ENCODE assay signal across 1 cellular context in the genomic region with DNA sequence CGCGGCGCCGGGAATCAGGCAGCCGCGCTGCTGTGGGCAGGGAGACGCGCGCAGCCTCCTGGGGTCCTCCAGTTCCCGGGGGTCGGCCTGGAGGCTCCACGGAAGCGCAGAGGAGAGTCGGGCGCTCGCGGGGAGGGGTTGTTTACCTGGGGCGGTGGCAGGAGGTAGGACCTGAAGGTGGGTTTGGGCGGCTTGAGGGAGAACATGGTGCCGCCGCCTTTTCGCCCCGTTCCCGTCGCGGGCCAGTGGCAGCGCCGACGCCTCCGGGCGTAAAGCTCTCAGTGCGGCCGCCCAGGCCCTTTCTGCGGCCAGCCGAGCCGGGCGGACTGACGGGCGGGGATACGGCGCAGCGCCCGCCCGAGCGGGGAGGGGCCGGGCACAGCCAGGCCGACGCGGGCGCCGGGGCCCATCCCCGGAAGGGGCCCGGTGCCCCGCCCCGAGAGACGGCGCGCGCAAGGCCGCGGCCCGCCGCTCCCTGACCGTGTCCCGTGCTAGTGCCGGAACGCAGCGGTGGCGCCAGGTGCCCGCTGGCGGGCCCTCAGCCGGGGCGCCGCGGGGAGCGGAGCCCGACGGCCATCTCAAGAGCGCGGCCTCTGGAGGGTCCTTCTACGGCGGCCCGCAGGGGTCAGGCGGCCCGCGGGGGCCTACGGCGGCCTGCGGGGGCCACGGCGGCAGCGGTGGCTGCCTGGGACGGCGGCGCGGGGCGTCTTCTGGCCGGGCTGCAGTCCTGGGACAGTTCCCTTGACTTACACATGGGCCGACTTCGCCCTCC.
TF ChIP-seq lines count a peak whose summit lies in the region.

A gene with protein sequence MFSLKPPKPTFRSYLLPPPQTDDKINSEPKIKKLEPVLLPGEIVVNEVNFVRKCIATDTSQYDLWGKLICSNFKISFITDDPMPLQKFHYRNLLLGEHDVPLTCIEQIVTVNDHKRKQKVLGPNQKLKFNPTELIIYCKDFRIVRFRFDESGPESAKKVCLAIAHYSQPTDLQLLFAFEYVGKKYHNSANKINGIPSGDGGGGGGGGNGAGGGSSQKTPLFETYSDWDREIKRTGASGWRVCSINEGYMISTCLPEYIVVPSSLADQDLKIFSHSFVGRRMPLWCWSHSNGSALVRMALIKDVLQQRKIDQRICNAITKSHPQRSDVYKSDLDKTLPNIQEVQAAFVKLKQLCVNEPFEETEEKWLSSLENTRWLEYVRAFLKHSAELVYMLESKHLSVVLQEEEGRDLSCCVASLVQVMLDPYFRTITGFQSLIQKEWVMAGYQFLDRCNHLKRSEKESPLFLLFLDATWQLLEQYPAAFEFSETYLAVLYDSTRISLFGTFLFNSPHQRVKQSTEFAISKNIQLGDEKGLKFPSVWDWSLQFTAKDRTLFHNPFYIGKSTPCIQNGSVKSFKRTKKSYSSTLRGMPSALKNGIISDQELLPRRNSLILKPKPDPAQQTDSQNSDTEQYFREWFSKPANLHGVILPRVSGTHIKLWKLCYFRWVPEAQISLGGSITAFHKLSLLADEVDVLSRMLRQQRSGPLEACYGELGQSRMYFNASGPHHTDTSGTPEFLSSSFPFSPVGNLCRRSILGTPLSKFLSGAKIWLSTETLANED (minus strand): TSS at position 328 of the 772 bp plus-strand sequence. CDS start 122 bp downstream, at position 206.

TF ChIP-seq in K562, 482 proteins besides CTCF, POLR2A, EP300 and RAD21 (continued from another document and continues in another):
- TF ChIP-seq, protein P1, sequence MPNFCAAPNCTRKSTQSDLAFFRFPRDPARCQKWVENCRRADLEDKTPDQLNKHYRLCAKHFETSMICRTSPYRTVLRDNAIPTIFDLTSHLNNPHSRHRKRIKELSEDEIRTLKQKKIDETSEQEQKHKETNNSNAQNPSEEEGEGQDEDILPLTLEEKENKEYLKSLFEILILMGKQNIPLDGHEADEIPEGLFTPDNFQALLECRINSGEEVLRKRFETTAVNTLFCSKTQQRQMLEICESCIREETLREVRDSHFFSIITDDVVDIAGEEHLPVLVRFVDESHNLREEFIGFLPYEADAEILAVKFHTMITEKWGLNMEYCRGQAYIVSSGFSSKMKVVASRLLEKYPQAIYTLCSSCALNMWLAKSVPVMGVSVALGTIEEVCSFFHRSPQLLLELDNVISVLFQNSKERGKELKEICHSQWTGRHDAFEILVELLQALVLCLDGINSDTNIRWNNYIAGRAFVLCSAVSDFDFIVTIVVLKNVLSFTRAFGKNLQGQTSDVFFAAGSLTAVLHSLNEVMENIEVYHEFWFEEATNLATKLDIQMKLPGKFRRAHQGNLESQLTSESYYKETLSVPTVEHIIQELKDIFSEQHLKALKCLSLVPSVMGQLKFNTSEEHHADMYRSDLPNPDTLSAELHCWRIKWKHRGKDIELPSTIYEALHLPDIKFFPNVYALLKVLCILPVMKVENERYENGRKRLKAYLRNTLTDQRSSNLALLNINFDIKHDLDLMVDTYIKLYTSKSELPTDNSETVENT (CRISPR knock-in tag; IDR thresholded peaks at IDR 0.05): no peak
- no peak for TF ChIP-seq SMC3 (conservative IDR thresholded peaks at IDR 0.05; ENCODE audit: insufficient read depth, low read depth, low read length)
- TF ChIP-seq GTF2E2 (tag; IDR thresholded peaks at IDR 0.05): no peak
- TF ChIP-seq, protein P2, sequence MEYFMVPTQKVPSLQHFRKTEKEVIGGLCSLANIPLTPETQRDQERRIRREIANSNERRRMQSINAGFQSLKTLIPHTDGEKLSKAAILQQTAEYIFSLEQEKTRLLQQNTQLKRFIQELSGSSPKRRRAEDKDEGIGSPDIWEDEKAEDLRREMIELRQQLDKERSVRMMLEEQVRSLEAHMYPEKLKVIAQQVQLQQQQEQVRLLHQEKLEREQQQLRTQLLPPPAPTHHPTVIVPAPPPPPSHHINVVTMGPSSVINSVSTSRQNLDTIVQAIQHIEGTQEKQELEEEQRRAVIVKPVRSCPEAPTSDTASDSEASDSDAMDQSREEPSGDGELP (CRISPR knock-in tag; IDR thresholded peaks at IDR 0.05; ENCODE audit: borderline replicate concordance): no peak
- no peak for TF ChIP-seq KDM1A (IDR thresholded peaks at IDR 0.05)
- TF ChIP-seq SREBF2 (CRISPR knock-in tag; IDR thresholded peaks at IDR 0.05): no peak
- TF ChIP-seq, protein P3, sequence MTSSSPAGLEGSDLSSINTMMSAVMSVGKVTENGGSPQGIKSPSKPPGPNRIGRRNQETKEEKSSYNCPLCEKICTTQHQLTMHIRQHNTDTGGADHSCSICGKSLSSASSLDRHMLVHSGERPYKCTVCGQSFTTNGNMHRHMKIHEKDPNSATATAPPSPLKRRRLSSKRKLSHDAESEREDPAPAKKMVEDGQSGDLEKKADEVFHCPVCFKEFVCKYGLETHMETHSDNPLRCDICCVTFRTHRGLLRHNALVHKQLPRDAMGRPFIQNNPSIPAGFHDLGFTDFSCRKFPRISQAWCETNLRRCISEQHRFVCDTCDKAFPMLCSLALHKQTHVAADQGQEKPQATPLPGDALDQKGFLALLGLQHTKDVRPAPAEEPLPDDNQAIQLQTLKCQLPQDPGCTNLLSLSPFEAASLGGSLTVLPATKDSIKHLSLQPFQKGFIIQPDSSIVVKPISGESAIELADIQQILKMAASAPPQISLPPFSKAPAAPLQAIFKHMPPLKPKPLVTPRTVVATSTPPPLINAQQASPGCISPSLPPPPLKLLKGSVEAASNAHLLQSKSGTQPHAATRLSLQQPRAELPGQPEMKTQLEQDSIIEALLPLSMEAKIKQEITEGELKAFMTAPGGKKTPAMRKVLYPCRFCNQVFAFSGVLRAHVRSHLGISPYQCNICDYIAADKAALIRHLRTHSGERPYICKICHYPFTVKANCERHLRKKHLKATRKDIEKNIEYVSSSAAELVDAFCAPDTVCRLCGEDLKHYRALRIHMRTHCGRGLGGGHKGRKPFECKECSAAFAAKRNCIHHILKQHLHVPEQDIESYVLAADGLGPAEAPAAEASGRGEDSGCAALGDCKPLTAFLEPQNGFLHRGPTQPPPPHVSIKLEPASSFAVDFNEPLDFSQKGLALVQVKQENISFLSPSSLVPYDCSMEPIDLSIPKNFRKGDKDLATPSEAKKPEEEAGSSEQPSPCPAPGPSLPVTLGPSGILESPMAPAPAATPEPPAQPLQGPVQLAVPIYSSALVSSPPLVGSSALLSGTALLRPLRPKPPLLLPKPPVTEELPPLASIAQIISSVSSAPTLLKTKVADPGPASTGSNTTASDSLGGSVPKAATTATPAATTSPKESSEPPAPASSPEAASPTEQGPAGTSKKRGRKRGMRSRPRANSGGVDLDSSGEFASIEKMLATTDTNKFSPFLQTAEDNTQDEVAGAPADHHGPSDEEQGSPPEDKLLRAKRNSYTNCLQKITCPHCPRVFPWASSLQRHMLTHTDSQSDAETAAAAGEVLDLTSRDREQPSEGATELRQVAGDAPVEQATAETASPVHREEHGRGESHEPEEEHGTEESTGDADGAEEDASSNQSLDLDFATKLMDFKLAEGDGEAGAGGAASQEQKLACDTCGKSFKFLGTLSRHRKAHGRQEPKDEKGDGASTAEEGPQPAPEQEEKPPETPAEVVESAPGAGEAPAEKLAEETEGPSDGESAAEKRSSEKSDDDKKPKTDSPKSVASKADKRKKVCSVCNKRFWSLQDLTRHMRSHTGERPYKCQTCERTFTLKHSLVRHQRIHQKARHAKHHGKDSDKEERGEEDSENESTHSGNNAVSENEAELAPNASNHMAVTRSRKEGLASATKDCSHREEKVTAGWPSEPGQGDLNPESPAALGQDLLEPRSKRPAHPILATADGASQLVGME (CRISPR knock-in tag; IDR thresholded peaks at IDR 0.05): no peak
- no peak for TF ChIP-seq ZNF239 (CRISPR knock-in tag; IDR thresholded peaks at IDR 0.05)
- no peak for TF ChIP-seq HNRNPH1 (optimal IDR thresholded peaks at IDR 0.05; ENCODE audit: low read depth, low read length)
- no peak for TF ChIP-seq ZNF589 (CRISPR knock-in tag; IDR thresholded peaks at IDR 0.05; ENCODE audit: low read depth)
- TF ChIP-seq MTA3 (IDR thresholded peaks at IDR 0.05; ENCODE audit: borderline replicate concordance): peak; percentile 98
- TF ChIP-seq, protein P4, sequence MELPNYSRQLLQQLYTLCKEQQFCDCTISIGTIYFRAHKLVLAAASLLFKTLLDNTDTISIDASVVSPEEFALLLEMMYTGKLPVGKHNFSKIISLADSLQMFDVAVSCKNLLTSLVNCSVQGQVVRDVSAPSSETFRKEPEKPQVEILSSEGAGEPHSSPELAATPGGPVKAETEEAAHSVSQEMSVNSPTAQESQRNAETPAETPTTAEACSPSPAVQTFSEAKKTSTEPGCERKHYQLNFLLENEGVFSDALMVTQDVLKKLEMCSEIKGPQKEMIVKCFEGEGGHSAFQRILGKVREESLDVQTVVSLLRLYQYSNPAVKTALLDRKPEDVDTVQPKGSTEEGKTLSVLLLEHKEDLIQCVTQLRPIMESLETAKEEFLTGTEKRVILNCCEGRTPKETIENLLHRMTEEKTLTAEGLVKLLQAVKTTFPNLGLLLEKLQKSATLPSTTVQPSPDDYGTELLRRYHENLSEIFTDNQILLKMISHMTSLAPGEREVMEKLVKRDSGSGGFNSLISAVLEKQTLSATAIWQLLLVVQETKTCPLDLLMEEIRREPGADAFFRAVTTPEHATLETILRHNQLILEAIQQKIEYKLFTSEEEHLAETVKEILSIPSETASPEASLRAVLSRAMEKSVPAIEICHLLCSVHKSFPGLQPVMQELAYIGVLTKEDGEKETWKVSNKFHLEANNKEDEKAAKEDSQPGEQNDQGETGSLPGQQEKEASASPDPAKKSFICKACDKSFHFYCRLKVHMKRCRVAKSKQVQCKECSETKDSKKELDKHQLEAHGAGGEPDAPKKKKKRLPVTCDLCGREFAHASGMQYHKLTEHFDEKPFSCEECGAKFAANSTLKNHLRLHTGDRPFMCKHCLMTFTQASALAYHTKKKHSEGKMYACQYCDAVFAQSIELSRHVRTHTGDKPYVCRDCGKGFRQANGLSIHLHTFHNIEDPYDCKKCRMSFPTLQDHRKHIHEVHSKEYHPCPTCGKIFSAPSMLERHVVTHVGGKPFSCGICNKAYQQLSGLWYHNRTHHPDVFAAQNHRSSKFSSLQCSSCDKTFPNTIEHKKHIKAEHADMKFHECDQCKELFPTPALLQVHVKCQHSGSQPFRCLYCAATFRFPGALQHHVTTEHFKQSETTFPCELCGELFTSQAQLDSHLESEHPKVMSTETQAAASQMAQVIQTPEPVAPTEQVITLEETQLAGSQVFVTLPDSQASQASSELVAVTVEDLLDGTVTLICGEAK (IDR thresholded peaks at IDR 0.05): no peak
- TF ChIP-seq, protein P4 (CRISPR knock-in tag; IDR thresholded peaks at IDR 0.05): no peak
- TF ChIP-seq ZNF76 (CRISPR knock-in tag; IDR thresholded peaks at IDR 0.05; ENCODE audit: borderline replicate concordance): no peak
- TF ChIP-seq BRF1 (IDR thresholded peaks at IDR 0.05; ENCODE audit: borderline replicate concordance, extremely low read depth, insufficient read length): no peak
- 0 out of 2 replicates have a peak, but pooled peaks have one; percentile 17 for TF ChIP-seq ZNF24 (IDR thresholded peaks at IDR 0.05)
- TF ChIP-seq, protein P5, sequence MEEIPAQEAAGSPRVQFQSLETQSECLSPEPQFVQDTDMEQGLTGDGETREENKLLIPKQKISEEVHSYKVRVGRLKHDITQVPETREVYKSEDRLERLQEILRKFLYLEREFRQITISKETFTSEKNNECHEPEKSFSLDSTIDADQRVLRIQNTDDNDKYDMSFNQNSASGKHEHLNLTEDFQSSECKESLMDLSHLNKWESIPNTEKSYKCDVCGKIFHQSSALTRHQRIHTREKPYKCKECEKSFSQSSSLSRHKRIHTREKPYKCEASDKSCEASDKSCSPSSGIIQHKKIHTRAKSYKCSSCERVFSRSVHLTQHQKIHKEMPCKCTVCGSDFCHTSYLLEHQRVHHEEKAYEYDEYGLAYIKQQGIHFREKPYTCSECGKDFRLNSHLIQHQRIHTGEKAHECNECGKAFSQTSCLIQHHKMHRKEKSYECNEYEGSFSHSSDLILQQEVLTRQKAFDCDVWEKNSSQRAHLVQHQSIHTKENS (CRISPR knock-in tag; IDR thresholded peaks at IDR 0.05): no peak
- TF ChIP-seq FOSL1 (tag; conservative IDR thresholded peaks at IDR 0.05): peak; percentile 31; the same call in 1 of the 2 replicates
- TF ChIP-seq HDAC2 (IDR thresholded peaks at IDR 0.05): 0 out of 2 replicates have a peak, but pooled peaks have one; percentile 20
- TF ChIP-seq ZNF79 (CRISPR knock-in tag; IDR thresholded peaks at IDR 0.05; ENCODE audit: low read depth): no peak
- TF ChIP-seq SLC30A9 (CRISPR knock-in tag; IDR thresholded peaks at IDR 0.05): no peak
- TF ChIP-seq NR2C2 (CRISPR knock-in tag; IDR thresholded peaks at IDR 0.05): no peak
- peak; percentile 85 for TF ChIP-seq NR2C2 (tag; IDR thresholded peaks at IDR 0.05)
- TF ChIP-seq, protein P6, sequence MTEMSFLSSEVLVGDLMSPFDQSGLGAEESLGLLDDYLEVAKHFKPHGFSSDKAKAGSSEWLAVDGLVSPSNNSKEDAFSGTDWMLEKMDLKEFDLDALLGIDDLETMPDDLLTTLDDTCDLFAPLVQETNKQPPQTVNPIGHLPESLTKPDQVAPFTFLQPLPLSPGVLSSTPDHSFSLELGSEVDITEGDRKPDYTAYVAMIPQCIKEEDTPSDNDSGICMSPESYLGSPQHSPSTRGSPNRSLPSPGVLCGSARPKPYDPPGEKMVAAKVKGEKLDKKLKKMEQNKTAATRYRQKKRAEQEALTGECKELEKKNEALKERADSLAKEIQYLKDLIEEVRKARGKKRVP (CRISPR knock-in tag; IDR thresholded peaks at IDR 0.05): no peak
- TF ChIP-seq PTRF (tag; IDR thresholded peaks at IDR 0.05): no peak
- TF ChIP-seq CBX5 (IDR thresholded peaks at IDR 0.05; ENCODE audit: borderline replicate concordance, low read depth): no peak
- no peak for TF ChIP-seq CEBPB (tag; IDR thresholded peaks at IDR 0.05)
- TF ChIP-seq KLF13 (tag; IDR thresholded peaks at IDR 0.05; ENCODE audit: borderline replicate concordance, low read depth): no peak
- TF ChIP-seq RUNX1 (IDR thresholded peaks at IDR 0.05; ENCODE audit: low read depth): no peak
- TF ChIP-seq FOXA1 (IDR thresholded peaks at IDR 0.05; ENCODE audit: borderline replicate concordance): no peak
- no peak; a peak in 1 of 4 replicates for TF ChIP-seq RCOR1 (IDR thresholded peaks at IDR 0.05; ENCODE audit: borderline replicate concordance in 1 of 2, low read depth in 2 of 2, low read length in 2 of 2)
